8 cellular contexts compared by ENCODE assay signal in genomic region chr2:230289311-230289710, GRCh38. TPM values are rescaled to one million over a fixed set of nuclear protein-coding genes. Genes with fewer than 3 reads are reported as not detected.
DNase-seq lines count a peak whose midpoint lies in the region; ATAC-seq and TF ChIP-seq lines count a peak whose summit lies in the region.
"Not testable (repeated sequence)": the region's sequence is repeated elsewhere in the genome, so short reads cannot be mapped to it uniquely, and the experiment has no call there.

No MANE protein-coding gene starts in this region.

- not testable (repeated sequence) for ATAC-seq in naive thymus-derived CD4-positive, alpha-beta T cell

- H3K4me3 Mint-ChIP-seq in activated naive CD4-positive, alpha-beta T cell treated with anti-CD3 and anti-CD28 coated beads for 36 hours; naive thymus-derived CD4-positive, alpha-beta T cell: not testable (repeated sequence)

- H3K9me2 ChIP-seq in GM23248 (ENCODE audit: insufficient read depth) = not testable (repeated sequence)

- not testable (repeated sequence) for H3K9ac ChIP-seq in GM23248

- H3K36me3 Mint-ChIP-seq in activated naive CD4-positive, alpha-beta T cell treated with anti-CD3 and anti-CD28 coated beads for 36 hours (ENCODE audit: low read depth) = peaks cover 60% of the 10 kb centered on the region
- peaks cover 16 to 83% (median 78%) of the 10 kb centered on the region in 5 donors for H3K36me3 Mint-ChIP-seq in naive thymus-derived CD4-positive, alpha-beta T cell

- intact Hi-C loops in activated naive CD4-positive, alpha-beta T cell treated with anti-CD3 and anti-CD28 coated beads for 36 hours (cut with micrococcal nuclease); naive thymus-derived CD4-positive, alpha-beta T cell (cut with micrococcal nuclease): not testable (repeated sequence)

- in situ Hi-C loops in ACHN (cut with HindIII; ENCODE audit: low pct_ligation_motif_present, low pct_unique_long_range_greater_than_20kb, low sequenced_read_pairs); GM23248 (cut with MboI): not testable (repeated sequence)

- H3K4me1 ChIP-seq in GM23248 (ENCODE audit: insufficient read depth); cardiac muscle cell (ENCODE audit: low read depth); naive thymus-derived CD4-positive, alpha-beta T cell (ENCODE audit: control insufficient read depth in 2 of 2, insufficient read depth in 2 of 2, low read length in 2 of 2): not testable (repeated sequence)

- CTCF ChIA-PET in activated naive CD4-positive, alpha-beta T cell treated with anti-CD3 and anti-CD28 coated beads for 36 hours (lab: Charles Lee) = interaction anchor here (0.5 kb wide), 1 partner anchor 39 kb away, joined by 3 read pairs; no protein-coding TSS in a partner anchor
- CTCF ChIA-PET in naive thymus-derived CD4-positive, alpha-beta T cell (lab: Charles Lee) = not testable (repeated sequence)

- not testable (repeated sequence) for H2AFZ ChIP-seq in GM23248

- H3K4me2 ChIP-seq in GM23248 (ENCODE audit: unreplicated experiment) = not testable (repeated sequence)

- H3F3A ChIP-seq in GM23248 (ENCODE audit: insufficient read depth) = not testable (repeated sequence)

- not testable (repeated sequence) for H3K36me3 ChIP-seq in GM23248 (ENCODE audit: low read depth); cardiac muscle cell
- peaks cover 7 to 56% (median 54%) of the 10 kb centered on the region in 3 experiments for H3K36me3 ChIP-seq in naive thymus-derived CD4-positive, alpha-beta T cell (ENCODE audit: control insufficient read depth in 2 of 3, insufficient read depth in 3 of 3, low read length in 3 of 3)

- not testable (repeated sequence) for H3K27ac ChIP-seq in GM23248; cardiac muscle cell; naive thymus-derived CD4-positive, alpha-beta T cell (ENCODE audit: low read depth, low read length)

- H3K9me3 Mint-ChIP-seq in activated naive CD4-positive, alpha-beta T cell treated with anti-CD3 and anti-CD28 coated beads for 36 hours = not testable (repeated sequence)
- peaks cover 0 to 13% (median 3%) of the 10 kb centered on the region in 11 donors for H3K9me3 Mint-ChIP-seq in naive thymus-derived CD4-positive, alpha-beta T cell

- H3K79me2 ChIP-seq in GM23248 (ENCODE audit: insufficient read depth) = not testable (repeated sequence)

- POLR2A ChIA-PET in naive thymus-derived CD4-positive, alpha-beta T cell (lab: Charles Lee) = not testable (repeated sequence)

- H3K27me3 ChIP-seq in GM23248 (replicated peaks; ENCODE audit: insufficient read depth); cardiac muscle cell; naive thymus-derived CD4-positive, alpha-beta T cell (ENCODE audit: control insufficient read depth in 2 of 2, insufficient read depth in 2 of 2, low read length in 2 of 2): not testable (repeated sequence)

- not testable (repeated sequence) for H3K9me3 ChIP-seq in GM23248 (ENCODE audit: low read depth); cardiac muscle cell (ENCODE audit: low read depth); naive thymus-derived CD4-positive, alpha-beta T cell (ENCODE audit: control insufficient read depth in 2 of 3, low read length in 3 of 3)

- H3K4me1 Mint-ChIP-seq in activated naive CD4-positive, alpha-beta T cell treated with anti-CD3 and anti-CD28 coated beads for 36 hours (ENCODE audit: low read depth) = not testable (repeated sequence)
- peaks cover 0 to 21% (median 10%) of the 10 kb centered on the region in 7 donors for H3K4me1 Mint-ChIP-seq in naive thymus-derived CD4-positive, alpha-beta T cell

- H3K27me3 Mint-ChIP-seq in activated naive CD4-positive, alpha-beta T cell treated with anti-CD3 and anti-CD28 coated beads for 36 hours (ENCODE audit: low read depth); naive thymus-derived CD4-positive, alpha-beta T cell: not testable (repeated sequence)

- H3K27ac Mint-ChIP-seq in activated naive CD4-positive, alpha-beta T cell treated with anti-CD3 and anti-CD28 coated beads for 36 hours; naive thymus-derived CD4-positive, alpha-beta T cell: not testable (repeated sequence)

- TF ChIP-seq CTCF in cardiac muscle cell (IDR thresholded peaks at IDR 0.05; ENCODE audit: low read depth, low read length) = not testable (repeated sequence)

- peak; percentile 46 for DNase-seq in ACHN
- peak; percentile 37 for DNase-seq in GM23248
- DNase-seq in Kasumi-1 (lab: John Stamatoyannopoulos, UW) = peak; percentile 14 to 25
- peak; percentile 23 for DNase-seq in RPMI8226
- peak; percentile 40 for DNase-seq in activated naive CD4-positive, alpha-beta T cell treated with anti-CD3 and anti-CD28 coated beads for 36 hours
- DNase-seq in dermis microvascular lymphatic vessel endothelial cell (ENCODE audit: low read depth in 2 of 2) = peak; percentile 12 to 46
- DNase-seq in cardiac muscle cell (ENCODE audit: low read depth in 1 of 2, low spot score in 1 of 2) = peak; percentile 44 to 49
- peak in 5 of 9 donors; percentile 3 to 35 (median 33) for DNase-seq in naive thymus-derived CD4-positive, alpha-beta T cell

- H3K4me3 ChIP-seq in GM23248; cardiac muscle cell; naive thymus-derived CD4-positive, alpha-beta T cell (ENCODE audit: low read length): not testable (repeated sequence)

- 71 to 76% methylated on average over 4 of the region's 4 CpGs for WGBS in GM23248 (ENCODE audit: low coverage in 1 of 2, low lambda C conversion rate in 2 of 2, missing lambda C conversion rate in 2 of 2), 2 experiments

- not testable (repeated sequence) for H4K20me1 ChIP-seq in GM23248 (ENCODE audit: insufficient read depth)

RNA-seq across cellular contexts. Expression of gene SP140L, which starts 37.7 kb away (rescaled TPM):
- total RNA-seq in GM23248 (2014; rRNA removed; shearing (Covaris generic)) = 7.8 and 8.0 TPM in 2 replicates
- 11.1 and 11.5 TPM in 2 replicates for polyA plus RNA-seq in GM23248 (2016; fragmentation: Nextera tagmentation; extraction: Ambion mirVana)
- total RNA-seq in activated naive CD4-positive, alpha-beta T cell treated with anti-CD3 and anti-CD28 coated beads for 36 hours = 10 to 100 TPM; 41.8 to 44.7 TPM
- 5.3 and 6.7 TPM in 2 replicates for total RNA-seq in dermis microvascular lymphatic vessel endothelial cell
- total RNA-seq in cardiac muscle cell = 0.07 and 0.30 TPM in 2 replicates
- 0.37 TPM in 1 of 2 replicates, not detected in the other for polyA plus RNA-seq in cardiac muscle cell
- total RNA-seq in naive thymus-derived CD4-positive, alpha-beta T cell = 100 to 1,000 TPM in 2 of 5 experiments, 10 to 100 TPM in 3; 62.8 to 121 (median 89.5) TPM
- polyA plus RNA-seq in naive thymus-derived CD4-positive, alpha-beta T cell = 10 to 100 TPM; 34.1 to 42.4 TPM
